In genomic region chr6:43806041-43806757, GRCh38 we compare ENCODE assay signal across 1 cellular context.
TF ChIP-seq lines count a peak whose summit lies in the region.

No MANE protein-coding gene starts in this region.

TF ChIP-seq in HepG2, 621 proteins besides CTCF, POLR2A, EP300 and RAD21 (continued from another document and continues in another):
- TF ChIP-seq NFAT5 (CRISPR knock-in tag; IDR thresholded peaks at IDR 0.05), result no peak
- TF ChIP-seq GMEB1 (CRISPR knock-in tag; IDR thresholded peaks at IDR 0.05; ENCODE audit: borderline replicate concordance), result peak; percentile 57; the same call in 1 of the 2 replicates
- no peak for TF ChIP-seq DNMT3B (CRISPR knock-in tag; conservative IDR thresholded peaks at IDR 0.05)
- TF ChIP-seq ZNF563 (CRISPR knock-in tag; IDR thresholded peaks at IDR 0.05), result 0 out of 2 replicates have a peak, but pooled peaks have one; percentile 36
- TF ChIP-seq KLF12 (CRISPR knock-in tag; IDR thresholded peaks at IDR 0.05; ENCODE audit: borderline replicate concordance), result peak; percentile 68
- no peak for TF ChIP-seq IRF1 (CRISPR knock-in tag; IDR thresholded peaks at IDR 0.05; ENCODE audit: low read depth)
- 0 out of 2 replicates have a peak, but pooled peaks have one; percentile 67 for TF ChIP-seq ZNF33B (CRISPR knock-in tag; IDR thresholded peaks at IDR 0.05)
- peak; percentile 93 for TF ChIP-seq ZNF747 (CRISPR knock-in tag; IDR thresholded peaks at IDR 0.05; ENCODE audit: borderline replicate concordance)
- TF ChIP-seq ZEB1 (IDR thresholded peaks at IDR 0.05; ENCODE audit: insufficient replicate concordance, low read depth), result peak; percentile 96
- TF ChIP-seq ATF1 (CRISPR knock-in tag; IDR thresholded peaks at IDR 0.05), result peak; percentile 59; the same call in 1 of the 2 replicates
- TF ChIP-seq ZMYM2 (CRISPR knock-in tag; IDR thresholded peaks at IDR 0.05), result 0 out of 2 replicates have a peak, but pooled peaks have one; percentile 36
- no peak for TF ChIP-seq PRPF4 (IDR thresholded peaks at IDR 0.05; ENCODE audit: low read depth, low read length, poor library complexity, severe bottlenecking)
- peak; percentile 88 for TF ChIP-seq IKZF5 (CRISPR knock-in tag; IDR thresholded peaks at IDR 0.05)
- peak; percentile 81 for TF ChIP-seq ZNF280D (CRISPR knock-in tag; IDR thresholded peaks at IDR 0.05)
- TF ChIP-seq CREBL2 (CRISPR knock-in tag; IDR thresholded peaks at IDR 0.05; ENCODE audit: borderline replicate concordance), result no peak
- TF ChIP-seq ZBTB43 (CRISPR knock-in tag; conservative IDR thresholded peaks at IDR 0.05), result peak; percentile 73
- 0 out of 2 replicates have a peak, but pooled peaks have one; percentile 46 for TF ChIP-seq UBTF (CRISPR knock-in tag; IDR thresholded peaks at IDR 0.05)
- peak; percentile 72; the same call in 1 of the 2 replicates for TF ChIP-seq ZNF652 (CRISPR knock-in tag; IDR thresholded peaks at IDR 0.05; ENCODE audit: borderline replicate concordance, low read depth)
- peak; percentile 85 for TF ChIP-seq TEAD3 (CRISPR knock-in tag; optimal IDR thresholded peaks at IDR 0.05; ENCODE audit: borderline replicate concordance)
- peak; percentile 100 for TF ChIP-seq ZNF263 (CRISPR knock-in tag; IDR thresholded peaks at IDR 0.05)
- TF ChIP-seq ZNF713 (CRISPR knock-in tag; IDR thresholded peaks at IDR 0.05), result 0 out of 2 replicates have a peak, but pooled peaks have one; percentile 52
- TF ChIP-seq ZNF317 (CRISPR knock-in tag; IDR thresholded peaks at IDR 0.05), result peak; percentile 87
- TF ChIP-seq ZBTB21 (CRISPR knock-in tag; IDR thresholded peaks at IDR 0.05), result peak; percentile 60; the same call in 1 of the 2 replicates
- TF ChIP-seq FOXP4 (CRISPR knock-in tag; IDR thresholded peaks at IDR 0.05), result peak; percentile 90
- TF ChIP-seq RFX5 (IDR thresholded peaks at IDR 0.05; ENCODE audit: low read depth, low read length), result no peak
- TF ChIP-seq ZFYVE20 (CRISPR knock-in tag; IDR thresholded peaks at IDR 0.05; ENCODE audit: borderline replicate concordance, low read depth), result 0 out of 2 replicates have a peak, but pooled peaks have one; percentile 60
- TF ChIP-seq RFXAP (CRISPR knock-in tag; IDR thresholded peaks at IDR 0.05; ENCODE audit: borderline replicate concordance), result peak; percentile 79
- peak; percentile 89; the same call in 1 of the 2 replicates for TF ChIP-seq ISX (CRISPR knock-in tag; conservative IDR thresholded peaks at IDR 0.05)
- peak; percentile 62; the same call in 1 of the 2 replicates for TF ChIP-seq ZNF574 (CRISPR knock-in tag; IDR thresholded peaks at IDR 0.05)
- no peak for TF ChIP-seq ZNF577 (CRISPR knock-in tag; IDR thresholded peaks at IDR 0.05; ENCODE audit: borderline replicate concordance, low read depth)
- TF ChIP-seq ZNF292 (CRISPR knock-in tag; IDR thresholded peaks at IDR 0.05; ENCODE audit: borderline replicate concordance, low read depth), result peak; percentile 94
- TF ChIP-seq DDIT3 (CRISPR knock-in tag; IDR thresholded peaks at IDR 0.05), result no peak
